1 cellular context compared by ENCODE assay signal in genomic region chr1:24413350-24414163, GRCh38.
TF ChIP-seq lines count a peak whose summit lies in the region.

Gene STPG1, minus strand, starts transcription at chr1:24413782. Its CDS starts 12,394 bp downstream, at chr1:24401388.

TF ChIP-seq in HepG2, 621 proteins besides CTCF, POLR2A, EP300 and RAD21 (continued from another document and continues in another):
- no peak for TF ChIP-seq NONO (IDR thresholded peaks at IDR 0.05)
- no peak for TF ChIP-seq NONO (CRISPR knock-in tag; conservative IDR thresholded peaks at IDR 0.05)
- no peak for TF ChIP-seq ZFYVE20 (CRISPR knock-in tag; IDR thresholded peaks at IDR 0.05; ENCODE audit: borderline replicate concordance, low read depth)
- no peak for TF ChIP-seq ZNF274 (CRISPR knock-in tag; IDR thresholded peaks at IDR 0.05)
- TF ChIP-seq TOPORS (CRISPR knock-in tag; IDR thresholded peaks at IDR 0.05), result no peak
- TF ChIP-seq ZNF292 (CRISPR knock-in tag; IDR thresholded peaks at IDR 0.05; ENCODE audit: borderline replicate concordance, low read depth), result no peak; the same call in 1 of the 2 replicates
- no peak for TF ChIP-seq ZNF234 (CRISPR knock-in tag; conservative IDR thresholded peaks at IDR 0.05)
- TF ChIP-seq MTA1 (CRISPR knock-in tag; IDR thresholded peaks at IDR 0.05; ENCODE audit: borderline replicate concordance), result peak; percentile 18; the same call in 1 of the 2 replicates
- no peak; the same call in 1 of the 2 replicates for TF ChIP-seq ELF1 (CRISPR knock-in tag; IDR thresholded peaks at IDR 0.05)
- no peak for TF ChIP-seq CHCHD3 (CRISPR knock-in tag; IDR thresholded peaks at IDR 0.05)
- no peak for TF ChIP-seq HNRNPH1 (optimal IDR thresholded peaks at IDR 0.05; ENCODE audit: low read depth, low read length)
- TF ChIP-seq ZNF253 (CRISPR knock-in tag; IDR thresholded peaks at IDR 0.05; ENCODE audit: borderline replicate concordance), result no peak
- no peak for TF ChIP-seq HBP1 (CRISPR knock-in tag; IDR thresholded peaks at IDR 0.05; ENCODE audit: low read depth)
- TF ChIP-seq PAWR (CRISPR knock-in tag; IDR thresholded peaks at IDR 0.05; ENCODE audit: borderline replicate concordance), result no peak
- TF ChIP-seq UBTF (CRISPR knock-in tag; IDR thresholded peaks at IDR 0.05), result peak; percentile 20; the same call in 1 of the 2 replicates
- TF ChIP-seq ZNF276 (CRISPR knock-in tag; IDR thresholded peaks at IDR 0.05; ENCODE audit: low read depth), result no peak
- TF ChIP-seq MTF2 (CRISPR knock-in tag; IDR thresholded peaks at IDR 0.05; ENCODE audit: borderline replicate concordance), result no peak
- no peak for TF ChIP-seq ZFP36 (IDR thresholded peaks at IDR 0.05; ENCODE audit: borderline replicate concordance, low read depth, low read length, partially characterized antibody)
- no peak for TF ChIP-seq CCAR2 (optimal IDR thresholded peaks at IDR 0.05; ENCODE audit: low read depth, low read length)
- TF ChIP-seq ZNF367 (CRISPR knock-in tag; IDR thresholded peaks at IDR 0.05; ENCODE audit: borderline replicate concordance), result no peak
- peak; percentile 79 for TF ChIP-seq CEBPG (CRISPR knock-in tag; IDR thresholded peaks at IDR 0.05)
- TF ChIP-seq NAIF1 (CRISPR knock-in tag; IDR thresholded peaks at IDR 0.05; ENCODE audit: borderline replicate concordance), result no peak
- TF ChIP-seq PRDM4 (CRISPR knock-in tag; IDR thresholded peaks at IDR 0.05; ENCODE audit: borderline replicate concordance), result no peak
- TF ChIP-seq FLYWCH1 (CRISPR knock-in tag; IDR thresholded peaks at IDR 0.05), result no peak
- no peak for TF ChIP-seq ZNF850 (CRISPR knock-in tag; conservative IDR thresholded peaks at IDR 0.05)
- TF ChIP-seq HMG20B (CRISPR knock-in tag; conservative IDR thresholded peaks at IDR 0.05), result no peak
- TF ChIP-seq TAF15 (IDR thresholded peaks at IDR 0.05; ENCODE audit: low read depth, low read length, poor library complexity, severe bottlenecking), result no peak
- no peak for TF ChIP-seq ZNF281 (CRISPR knock-in tag; IDR thresholded peaks at IDR 0.05; ENCODE audit: borderline replicate concordance)
- TF ChIP-seq SMC3 (IDR thresholded peaks at IDR 0.05; ENCODE audit: low read length), result no peak
- 0 out of 2 replicates have a peak, but pooled peaks have one; percentile 29 for TF ChIP-seq ZNF484 (CRISPR knock-in tag; IDR thresholded peaks at IDR 0.05; ENCODE audit: borderline replicate concordance, low read depth)
- TF ChIP-seq ZMAT3 (CRISPR knock-in tag; conservative IDR thresholded peaks at IDR 0.05), result 0 out of 2 replicates have a peak, but pooled peaks have one; percentile 58
- no peak for TF ChIP-seq AFF4 (CRISPR knock-in tag; IDR thresholded peaks at IDR 0.05)
- no peak for TF ChIP-seq GATAD2A (CRISPR knock-in tag; IDR thresholded peaks at IDR 0.05)
- peak; percentile 48 for TF ChIP-seq YY1 (IDR thresholded peaks at IDR 0.05; ENCODE audit: insufficient read depth, insufficient replicate concordance, low read depth, low read length)
- TF ChIP-seq ZNF136 (CRISPR knock-in tag; IDR thresholded peaks at IDR 0.05; ENCODE audit: low read depth), result no peak
- no peak for TF ChIP-seq KMT2A (CRISPR knock-in tag; IDR thresholded peaks at IDR 0.05)
- no peak for TF ChIP-seq ZNF570 (CRISPR knock-in tag; IDR thresholded peaks at IDR 0.05; ENCODE audit: borderline replicate concordance)
- no peak for TF ChIP-seq ZNF639 (CRISPR knock-in tag; conservative IDR thresholded peaks at IDR 0.05)
- no peak for TF ChIP-seq PCBP1 (IDR thresholded peaks at IDR 0.05; ENCODE audit: borderline replicate concordance, low read depth, low read length)
- TF ChIP-seq ZNF562 (CRISPR knock-in tag; IDR thresholded peaks at IDR 0.05; ENCODE audit: borderline replicate concordance), result no peak
- TF ChIP-seq ZNF296 (CRISPR knock-in tag; conservative IDR thresholded peaks at IDR 0.05), result no peak
- TF ChIP-seq CSRNP1 (CRISPR knock-in tag; IDR thresholded peaks at IDR 0.05), result no peak
- no peak for TF ChIP-seq FOXM1 (CRISPR knock-in tag; IDR thresholded peaks at IDR 0.05)
- TF ChIP-seq ZNF256 (CRISPR knock-in tag; conservative IDR thresholded peaks at IDR 0.05), result no peak
- TF ChIP-seq NFIC (IDR thresholded peaks at IDR 0.05; ENCODE audit: low read length), result no peak
- TF ChIP-seq ZNF629 (CRISPR knock-in tag; conservative IDR thresholded peaks at IDR 0.05), result no peak
- TF ChIP-seq FIP1L1 (IDR thresholded peaks at IDR 0.05; ENCODE audit: borderline replicate concordance, insufficient read depth, low read depth, low read length), result no peak
- no peak for TF ChIP-seq ZNF766 (CRISPR knock-in tag; IDR thresholded peaks at IDR 0.05; ENCODE audit: borderline replicate concordance)
- TF ChIP-seq ISX (CRISPR knock-in tag; conservative IDR thresholded peaks at IDR 0.05), result peak; percentile 67; the same call in 1 of the 2 replicates
